10 cellular contexts compared by ENCODE assay signal in the genomic region with DNA sequence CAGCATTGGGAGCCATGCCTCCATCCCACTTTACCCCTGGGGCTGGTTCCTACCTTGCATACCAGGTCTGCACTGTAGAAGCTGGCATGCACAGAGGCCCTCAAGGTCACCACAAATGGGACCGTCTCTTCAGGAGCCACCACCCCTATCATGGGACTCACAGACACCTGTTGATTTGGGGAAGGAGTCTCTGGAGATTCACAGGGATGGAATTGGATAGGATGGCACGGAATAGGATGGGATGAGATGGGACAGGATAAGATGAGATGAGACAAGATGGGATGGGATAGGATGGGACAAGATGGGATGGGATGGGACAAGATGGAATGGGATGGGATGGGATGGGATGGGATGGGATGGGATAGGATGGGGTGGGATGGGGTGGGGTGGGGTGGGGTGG. TPM values are rescaled to one million over a fixed set of nuclear protein-coding genes. Genes with fewer than 3 reads are reported as not detected.
"Had no signal": no experiment of that assay in that cellular context is flagged by ENCODE, and none has a peak within 500 bp of the region (broad histone marks: within the 10 kb centered on the region; RNA-seq: fewer than 3 reads in every experiment).

No MANE protein-coding gene starts in this region.

- DNase-seq: H9, HCEC 1CT, HFFc6, IMR-90 had no signal

- H3K4me3 ChIP-seq: GM23338, K562 had no signal

- FAIRE-seq: H1, H54, K562 had no signal

- H2AFZ ChIP-seq: GM23338 had no signal

- ATAC-seq: K562 had no signal

- H3K4me2 ChIP-seq: GM23338 had no signal

- H3K27ac ChIP-seq: HL-60 had no signal

RNA-seq across cellular contexts. Expression of a gene that starts 16.1 kb away (rescaled TPM):
- total RNA-seq: GM23338, H1, H9, HFFc6, HT1080, IMR-90 had no signal
- polyA plus RNA-seq: GM23338, H1, IMR-90 had no signal

RNA-seq across cellular contexts. Expression of a gene that starts 24.3 kb away (rescaled TPM):
- total RNA-seq: GM23338, H1, H9, HFFc6, HT1080, IMR-90 had no signal
- polyA plus RNA-seq: GM23338, H1, IMR-90 had no signal

RNA-seq across cellular contexts. Expression of a gene that starts 32.0 kb away (rescaled TPM):
- total RNA-seq: HFFc6, HT1080, IMR-90, K562 had no signal
- polyA plus RNA-seq: IMR-90, K562 had no signal

RNA-seq across cellular contexts. Expression of a gene that starts 49.8 kb away (rescaled TPM):
- total RNA-seq: H1, IMR-90 had no signal
- polyA plus RNA-seq: GM23338, IMR-90, K562 had no signal

RNA-seq across cellular contexts. Expression of a gene that starts 51.4 kb away (rescaled TPM):
- total RNA-seq: GM23338, H1, H9, HFFc6, HT1080, IMR-90 had no signal
- polyA plus RNA-seq: GM23338, IMR-90, K562 had no signal
